Comparison of ENCODE assay signal across 14 cellular contexts in genomic region chr7:106841896-106842390, GRCh38. TPM values are rescaled to one million over a fixed set of nuclear protein-coding genes. Genes with fewer than 3 reads are reported as not detected.
DNase-seq lines count a peak whose midpoint lies in the region; ATAC-seq and TF ChIP-seq lines count a peak whose summit lies in the region.
"Had no signal": no experiment of that assay in that cellular context is flagged by ENCODE, and none has a peak within 500 bp of the region (broad histone marks: within the 10 kb centered on the region; RNA-seq: fewer than 3 reads in every experiment).

No MANE protein-coding gene starts in this region.

- no peak overlapping the region for H3K4me3 Mint-ChIP-seq in endodermal cell
- no peak overlapping the region for H3K4me3 Mint-ChIP-seq in stimulated activated memory B cell treated with anti-CD40 and anti-IgM and Interleukin-4, amounts not matched to agents 10 μg/mL and 1 μg/mL and 100 μg/mL, for 72 hours

- peaks cover 34% of the 10 kb centered on the region for H3K27me3 Mint-ChIP-seq in endodermal cell (ENCODE audit: insufficient read depth)
- no peaks in the 10 kb centered on the region for H3K27me3 Mint-ChIP-seq in stimulated activated memory B cell treated with anti-CD40 and anti-IgM and Interleukin-4, amounts not matched to agents 10 μg/mL and 1 μg/mL and 100 μg/mL, for 72 hours

- H3K4me1 Mint-ChIP-seq in endodermal cell, result peaks cover 31% of the 10 kb centered on the region
- H3K4me1 Mint-ChIP-seq in stimulated activated memory B cell treated with anti-CD40 and anti-IgM and Interleukin-4, amounts not matched to agents 10 μg/mL and 1 μg/mL and 100 μg/mL, for 72 hours, result peaks cover 13% of the 10 kb centered on the region

- H3K9me3 Mint-ChIP-seq in endodermal cell, result no peaks in the 10 kb centered on the region
- H3K9me3 Mint-ChIP-seq in stimulated activated memory B cell treated with anti-CD40 and anti-IgM and Interleukin-4, amounts not matched to agents 10 μg/mL and 1 μg/mL and 100 μg/mL, for 72 hours, result no peaks in the 10 kb centered on the region

- H3K4me3 ChIP-seq in endodermal cell (ENCODE audit: low read length), result no peak overlapping the region

- no peak overlapping the region for H3K27ac ChIP-seq in endodermal cell (ENCODE audit: low read depth, low read length)
- H3K27ac ChIP-seq: parathyroid adenoma had no signal

- H3K9me3 ChIP-seq in endodermal cell (ENCODE audit: control insufficient read depth, low read length), result peaks cover 15% of the 10 kb centered on the region

- H3K27ac Mint-ChIP-seq in endodermal cell, result no peak overlapping the region
- no peak overlapping the region for H3K27ac Mint-ChIP-seq in stimulated activated memory B cell treated with anti-CD40 and anti-IgM and Interleukin-4, amounts not matched to agents 10 μg/mL and 1 μg/mL and 100 μg/mL, for 72 hours

- TF ChIP-seq CTCF in endodermal cell (conservative IDR thresholded peaks at IDR 0.05), result no peak

- peaks cover 3% of the 10 kb centered on the region for H3K36me3 Mint-ChIP-seq in endodermal cell (ENCODE audit: low read depth)
- no peaks in the 10 kb centered on the region for H3K36me3 Mint-ChIP-seq in stimulated activated memory B cell treated with anti-CD40 and anti-IgM and Interleukin-4, amounts not matched to agents 10 μg/mL and 1 μg/mL and 100 μg/mL, for 72 hours

- no peak overlapping the region for H3K9ac ChIP-seq in endodermal cell (ENCODE audit: extremely low read depth, low read length, poor library complexity, severe bottlenecking)
- H3K9ac ChIP-seq: parathyroid adenoma had no signal

- peaks cover 17% of the 10 kb centered on the region for H3K27me3 ChIP-seq in endodermal cell (ENCODE audit: control insufficient read depth, insufficient read depth, low read length, poor library complexity, severe bottlenecking)

- DNase-seq in Right ventricle myocardium inferior (ENCODE audit: missing footprints), result no peak
- no peak for DNase-seq in cardiac septum (ENCODE audit: low spot score)
- peak; percentile 94 for DNase-seq in NCI-H446 treated with DMSO at 0.1 percent for 48 hours (lab: John Stamatoyannopoulos, UW)
- peak; percentile 69 for DNase-seq in endodermal cell
- no peak for DNase-seq in T1000 (lab: John Stamatoyannopoulos, UW)
- no peak for DNase-seq in CD1c-positive myeloid dendritic cell (ENCODE audit: extremely low spot score)
- no peak for DNase-seq in AG08395 (ENCODE audit: low spot score)
- DNase-seq: activated naive CD4-positive, alpha-beta T cell treated with anti-CD3 and anti-CD28 coated beads, Interleukin-2, amount 50 U/mL, for 16 hours; Caco-2; NCI-H2029 treated with DMSO at 0.1 percent for 48 hours; trophoblast cell had no signal

- H3K4me1 ChIP-seq in endodermal cell (ENCODE audit: control insufficient read depth, insufficient read depth, low read length), result peaks cover 6% of the 10 kb centered on the region
- H3K4me1 ChIP-seq: Caco-2, parathyroid adenoma had no signal

- ATAC-seq in Right ventricle myocardium inferior, result peak; percentile 81
- ATAC-seq in stimulated activated memory B cell treated with anti-CD40 and anti-IgM and Interleukin-4, amounts not matched to agents 10 μg/mL and 1 μg/mL and 100 μg/mL, for 72 hours, result peak; percentile 47
- ATAC-seq: Panc1 had no signal

- H3K36me3 ChIP-seq in endodermal cell (ENCODE audit: control insufficient read depth, insufficient read depth, low read length), result no peaks in the 10 kb centered on the region

- intact Hi-C loops in Right ventricle myocardium inferior (cut with DNase I), result no loop called here
- intact Hi-C loops in cardiac septum (cut with DNase I), result loop anchor here (5.0 kb wide), 1 partner anchor 45 kb away; no protein-coding TSS in a partner anchor

RNA-seq across cellular contexts. Expression of gene PIK3CG, which starts 23.1 kb away (rescaled TPM):
- 2.5 TPM for total RNA-seq in Right ventricle myocardium inferior
- 1.7 TPM for total RNA-seq in cardiac septum
- total RNA-seq in endodermal cell, result under 1 TPM in 1 of 2 donors, not detected in 1; 0.11 TPM
- not detected for polyA plus RNA-seq in endodermal cell (2013, experiment 1 of 2)
- polyA plus RNA-seq in endodermal cell (2013, experiment 2 of 2), result not detected
- total RNA-seq: Caco-2 had no signal

Comparison
In these comparisons a context has a peak if more than half of its experiments do, and no peak if none do; other contexts are left out.
1. DNase-seq: peak in NCI-H446 treated with DMSO at 0.1 percent for 48 hours (single experiment) and endodermal cell (single experiment); none in Right ventricle myocardium inferior (single experiment), cardiac septum (single experiment), T1000 (single experiment), CD1c-positive myeloid dendritic cell (single experiment) and AG08395 (single experiment).